15 cellular contexts compared by ENCODE assay signal in genomic region chr17:67673006-67673405, GRCh38. TPM values are rescaled to one million over a fixed set of nuclear protein-coding genes. Genes with fewer than 3 reads are reported as not detected.
DNase-seq lines count a peak whose midpoint lies in the region; TF ChIP-seq lines count a peak whose summit lies in the region.
"Had no signal": no experiment of that assay in that cellular context is flagged by ENCODE, and none has a peak within 500 bp of the region (broad histone marks: within the 10 kb centered on the region; RNA-seq: fewer than 3 reads in every experiment).

No MANE protein-coding gene starts in this region.

- H3K9me3 ChIP-seq in breast epithelium, result no peaks in the 10 kb centered on the region
- H3K9me3 ChIP-seq: BE2C had no signal

- no peak overlapping the region for H3K4me3 ChIP-seq in breast epithelium
- H3K4me3 ChIP-seq: GM12878 had no signal

- peak overlapping the region; percentile 12 for H3K27ac Mint-ChIP-seq in MCF 10A (ENCODE audit: low read depth, unreplicated experiment)
- H3K27ac Mint-ChIP-seq: CD4-positive, alpha-beta T cell; H9 had no signal

- TF ChIP-seq CTCF in MCF 10A (IDR thresholded peaks at IDR 0.05; ENCODE audit: unreplicated experiment) (no peak), breast epithelium (IDR thresholded peaks at IDR 0.05) (no peak)

- no TSS peak for BruUV-seq in MCF 10A (replicated peaks; lab: Mats Ljungman, UMichigan)

- no peaks in the 10 kb centered on the region for H3K36me3 Mint-ChIP-seq in MCF 10A (ENCODE audit: insufficient read depth, unreplicated experiment)

- no peaks in the 10 kb centered on the region for H3K4me1 ChIP-seq in breast epithelium

- no peaks in the 10 kb centered on the region for H3K4me1 Mint-ChIP-seq in MCF 10A (ENCODE audit: insufficient read depth, unreplicated experiment)
- H3K4me1 Mint-ChIP-seq: H9 had no signal

- H3K9me3 Mint-ChIP-seq in MCF 10A (ENCODE audit: unreplicated experiment), result no peaks in the 10 kb centered on the region
- H3K9me3 Mint-ChIP-seq: CD4-positive, alpha-beta T cell had no signal

- DNase-seq in MCF 10A (ENCODE audit: unreplicated experiment), result no peak
- DNase-seq in breast epithelium (ENCODE audit: low spot score in 2 of 2), result no peak
- DNase-seq in RPMI7951 (ENCODE audit: low read depth), result peak; percentile 7
- peak; percentile 42 for DNase-seq in epidermal melanocyte (ENCODE audit: insufficient read length, low spot score)
- no peak for DNase-seq in stimulated activated CD4-positive, alpha-beta T cell treated with anti-CD3 and anti-CD28 coated beads, Interleukin-2, amount 100 ng/mL, for 48 hours
- DNase-seq in activated naive CD4-positive, alpha-beta T cell treated with Interleukin-2 at 50 U/mL for 16 hours, result no peak
- DNase-seq: ACHN; BE2C; CD4-positive, alpha-beta T cell; DND-41; EL; H9 had no signal

- no peaks in the 10 kb centered on the region for H3K36me3 ChIP-seq in breast epithelium
- H3K36me3 ChIP-seq: BE2C had no signal

- H3K4me3 Mint-ChIP-seq in MCF 10A (ENCODE audit: unreplicated experiment), result no peak overlapping the region
- H3K4me3 Mint-ChIP-seq: CD4-positive, alpha-beta T cell; H9 had no signal

- no peak for TF ChIP-seq POLR2A in breast epithelium (IDR thresholded peaks at IDR 0.05)

- H3K27me3 ChIP-seq in breast epithelium, result no peaks in the 10 kb centered on the region
- H3K27me3 ChIP-seq: BE2C had no signal

- H3K27ac ChIP-seq in breast epithelium, result peak overlapping the region in 1 of 2 donors; percentile 52
- H3K27ac ChIP-seq: C4-2B, HL-60 had no signal

- POLR2A ChIA-PET in MCF 10A (lab: Yijun Ruan, JAX), result no interaction called here

- no peaks in the 10 kb centered on the region for H3K27me3 Mint-ChIP-seq in MCF 10A (ENCODE audit: insufficient read depth, unreplicated experiment)
- H3K27me3 Mint-ChIP-seq: CD4-positive, alpha-beta T cell had no signal

- intact Hi-C loops in MCF 10A (cut with micrococcal nuclease) (no loop called here), breast epithelium (cut with DNase I; ENCODE audit: low total_unique reads) (no loop called here)

- CTCF ChIA-PET in MCF 10A (lab: Yijun Ruan, JAX), result no interaction called here

RNA-seq across cellular contexts. Expression of gene NOL11, which starts 44.7 kb away (rescaled TPM):
- total RNA-seq in MCF 10A (2022) (45.4 and 50.4 TPM in 2 replicates), breast epithelium (10 to 100 TPM; 25.1 to 45.5 (median 35.4) TPM)
- 36.3 and 48.4 TPM in 2 replicates for total RNA-seq in RPMI7951 (2014; rRNA removed; shearing (Covaris generic))

Comparison
In these comparisons a context has a peak if more than half of its experiments do, and no peak if none do; other contexts are left out.
1. DNase-seq: peak in RPMI7951 (single experiment) and epidermal melanocyte (single experiment); none in MCF 10A (single experiment), breast epithelium (0 of 2), stimulated activated CD4-positive, alpha-beta T cell treated with anti-CD3 and anti-CD28 coated beads, Interleukin-2, amount 100 ng/mL, for 48 hours (0 of 2) and activated naive CD4-positive, alpha-beta T cell treated with Interleukin-2 at 50 U/mL for 16 hours (single experiment).